In the genomic region with DNA sequence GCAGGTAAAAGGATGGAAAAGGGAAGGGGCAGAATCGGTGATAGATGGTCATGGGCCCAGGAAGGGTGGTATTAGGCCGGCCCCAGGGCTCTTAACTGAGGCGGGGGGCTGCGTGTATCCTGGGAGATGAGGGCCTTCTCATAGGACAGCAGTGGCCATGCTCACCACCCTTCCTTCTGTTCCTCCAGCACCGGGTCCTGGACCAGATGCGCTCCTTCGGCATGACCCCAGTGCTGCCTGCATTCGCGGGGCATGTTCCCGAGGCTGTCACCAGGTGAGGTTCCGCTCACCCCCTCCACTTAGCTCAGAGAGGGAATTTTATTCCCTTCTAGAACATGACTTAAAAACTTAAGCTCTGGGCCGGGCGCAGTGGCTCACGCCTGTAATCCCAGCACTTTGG, we compare ENCODE assay signal across 18 cellular contexts.
"Had no signal": no experiment of that assay in that cellular context is flagged by ENCODE, and none has a peak within 500 bp of the region (broad histone marks: within the 10 kb centered on the region; RNA-seq: fewer than 3 reads in every experiment).

No MANE protein-coding gene starts in this region.

- H3K9me3 ChIP-seq: adrenal gland, gastrocnemius medialis, heart left ventricle, left ventricle myocardium inferior, testis had no signal

- H3K27me3 Mint-ChIP-seq: dendritic cell treated with granulocyte-macrophage colony-stimulating factor and Interleukin-4, amounts not matched to agents 40 ng/mL and 50 ng/mL, for 4 days had no signal

- DNase-seq: activated CD4-positive, alpha-beta T cell treated with anti-CD3 and anti-CD28 coated beads, Interleukin-2, amount 50 U/mL, for 48 hours; activated gamma-delta T cell treated with Interleukin-2 at 50 U/mL for 16 hours; adrenal gland; effector CD8-positive, alpha-beta T cell; gastrocnemius medialis; heart left ventricle; left ventricle myocardium inferior; posterior cingulate gyrus; retina; stimulated activated CD4-positive, alpha-beta T cell treated with anti-CD3 and anti-CD28 coated beads, Interleukin-12 subunit alpha, Interleukin-12 subunit beta, amount 100 ng/mL, for 4 hours; stimulated activated CD4-positive, alpha-beta T cell treated with anti-CD3 and anti-CD28 coated beads, Interleukin-1b, Interleukin-23, amount 100 ng/mL, for 48 hours; stimulated activated naive CD8-positive, alpha-beta T cell treated with anti-CD3 and anti-CD28 coated beads, Interleukin-15, amount 100 ng/mL, for 72 hours; T-helper 1 cell; T1000; testis had no signal

- H3K27me3 ChIP-seq: adrenal gland, gastrocnemius medialis, heart left ventricle, testis had no signal

- ATAC-seq: activated naive CD4-positive, alpha-beta T cell treated with anti-CD3 and anti-CD28 coated beads, Interleukin-2, amount 50 U/mL, for 72 hours; esophagus mucosa; gastrocnemius medialis; heart left ventricle; stimulated activated naive CD8-positive, alpha-beta T cell treated with anti-CD3 and anti-CD28 coated beads, Interleukin-15, amount 100 ng/mL, for 72 hours had no signal

- H3K4me3 ChIP-seq: adrenal gland, gastrocnemius medialis, heart left ventricle, left ventricle myocardium inferior, testis had no signal

- H3K27ac Mint-ChIP-seq: activated naive CD4-positive, alpha-beta T cell treated with anti-CD3 and anti-CD28 coated beads, Interleukin-2, amount 50 U/mL, for 72 hours; dendritic cell treated with granulocyte-macrophage colony-stimulating factor and Interleukin-4, amounts not matched to agents 40 ng/mL and 50 ng/mL, for 4 days; stimulated activated naive CD8-positive, alpha-beta T cell treated with anti-CD3 and anti-CD28 coated beads, Interleukin-15, amount 100 ng/mL, for 72 hours had no signal

- H3K9me3 Mint-ChIP-seq: activated naive CD4-positive, alpha-beta T cell treated with anti-CD3 and anti-CD28 coated beads, Interleukin-2, amount 50 U/mL, for 72 hours; dendritic cell treated with granulocyte-macrophage colony-stimulating factor and Interleukin-4, amounts not matched to agents 40 ng/mL and 50 ng/mL, for 4 days; stimulated activated naive CD8-positive, alpha-beta T cell treated with anti-CD3 and anti-CD28 coated beads, Interleukin-15, amount 100 ng/mL, for 72 hours had no signal
